ENCODE assay signal across 14 cellular contexts in the genomic region with DNA sequence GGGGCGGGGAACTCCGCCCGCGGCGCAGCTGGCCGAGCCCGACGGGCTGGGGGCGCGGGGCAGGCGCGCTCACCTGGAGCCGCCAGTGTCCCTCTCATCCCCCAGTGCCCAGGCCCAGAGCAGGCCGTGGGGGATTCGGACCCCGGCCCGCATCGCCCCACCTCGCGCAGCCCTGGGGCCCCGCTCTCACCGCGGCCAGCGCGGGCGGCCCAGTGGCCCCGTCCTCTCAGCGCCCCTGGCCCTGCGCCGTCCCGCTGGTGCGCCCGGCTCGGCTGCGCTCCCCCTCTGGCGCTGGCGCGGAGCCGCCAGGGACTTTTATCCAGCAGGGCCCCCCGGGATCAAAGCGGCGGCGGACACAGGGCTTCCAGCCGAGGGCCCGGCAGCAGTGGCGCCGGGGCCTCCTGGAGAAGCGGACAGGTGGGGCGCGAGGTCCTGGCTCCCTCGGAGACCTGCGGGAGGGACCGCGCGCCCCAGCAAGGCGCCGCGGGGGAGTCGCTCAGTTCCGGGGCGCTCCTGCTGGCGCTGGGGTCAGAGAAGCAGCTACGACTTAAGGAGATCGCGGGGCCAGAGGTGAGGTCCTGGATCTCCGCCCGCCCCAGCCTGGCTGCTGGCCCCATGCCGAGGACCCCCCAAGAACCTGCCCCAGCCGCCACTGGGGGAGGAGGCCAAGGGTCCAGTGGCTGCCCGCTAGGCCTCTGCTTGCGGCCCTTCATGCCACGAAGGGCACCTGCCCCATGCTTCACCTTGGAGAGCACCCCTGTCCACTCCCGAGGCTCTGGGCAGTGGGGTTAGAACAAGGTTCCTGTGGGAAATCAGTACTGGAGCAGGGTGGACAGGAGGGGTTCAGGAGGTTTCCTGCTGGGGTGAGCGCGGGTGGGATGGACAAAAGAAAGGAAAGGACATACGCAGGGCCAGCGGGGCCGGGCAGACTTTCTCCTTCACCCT. TPM values are rescaled to one million over a fixed set of nuclear protein-coding genes. Genes with fewer than 3 reads are reported as not detected.
DNase-seq lines count a peak whose midpoint lies in the region; ATAC-seq and TF ChIP-seq lines count a peak whose summit lies in the region.
"Had no signal": no experiment of that assay in that cellular context is flagged by ENCODE, and none has a peak within 500 bp of the region (broad histone marks: within the 10 kb centered on the region; RNA-seq: fewer than 3 reads in every experiment).

No MANE protein-coding gene starts in this region.

- no peak overlapping the region for H3K27ac ChIP-seq in stomach
- H3K27ac ChIP-seq: esophagus muscularis mucosa, ovary, upper lobe of right lung had no signal

- H3K9me3 ChIP-seq in stomach, result no peaks in the 10 kb centered on the region
- H3K9me3 ChIP-seq: esophagus muscularis mucosa, ovary, upper lobe of right lung had no signal

- CTCF ChIA-PET in T-cell (lab: Charles Lee), result no interaction called here

- no peak for TF ChIP-seq CTCF in stomach (IDR thresholded peaks at IDR 0.05)

- H3K4me1 Mint-ChIP-seq in activated T-cell treated with anti-CD3 and anti-CD28 coated beads, Interleukin-2, amount 50 U/mL, for 4 hours (ENCODE audit: low read depth), result peaks cover 3% of the 10 kb centered on the region
- peaks cover 0 to 16% (median 6%) of the 10 kb centered on the region in 3 donors for H3K4me1 Mint-ChIP-seq in T-cell

- intact Hi-C loops in stomach (cut with DNase I; ENCODE audit: low total_unique reads), result loop anchor here (5.0 kb wide), 1 partner anchor 55 kb away; no protein-coding TSS in a partner anchor

- peaks cover 23% of the 10 kb centered on the region for H3K27me3 Mint-ChIP-seq in activated T-cell treated with anti-CD3 and anti-CD28 coated beads, Interleukin-2, amount 50 U/mL, for 4 hours (ENCODE audit: low read depth)
- peaks cover 0 to 36% of the 10 kb centered on the region in 2 donors for H3K27me3 Mint-ChIP-seq in T-cell

- no peaks in the 10 kb centered on the region for H3K9me3 Mint-ChIP-seq in activated T-cell treated with anti-CD3 and anti-CD28 coated beads, Interleukin-2, amount 50 U/mL, for 4 hours
- no peaks in the 10 kb centered on the region for H3K9me3 Mint-ChIP-seq in T-cell

- DNase-seq in activated T-cell treated with anti-CD3 and anti-CD28 coated beads, Interleukin-2, amount 50 U/mL, for 1 hour, result peak; percentile 36
- no peak for DNase-seq in activated T-cell treated with anti-CD3 and anti-CD28 coated beads, Interleukin-2, amount 50 U/mL, for 4 hours
- DNase-seq in T-cell (no peak), iPS-NIHi11 (ENCODE audit: low spot score) (peak; percentile 13), stomach (no peak), NCI-H774 (lab: John Stamatoyannopoulos, UW) (no peak), T1000 (lab: John Stamatoyannopoulos, UW) (no peak)
- DNase-seq: mammary epithelial cell, NCI-H2081 treated with DMSO at 0.1 percent for 48 hours, upper lobe of right lung had no signal

- H3K4me3 Mint-ChIP-seq in activated T-cell treated with anti-CD3 and anti-CD28 coated beads, Interleukin-2, amount 50 U/mL, for 4 hours, result no peak overlapping the region
- peak overlapping the region; percentile 21 to 37 (median 30) for H3K4me3 Mint-ChIP-seq in T-cell

- peak overlapping the region in 3 of 4 donors; percentile 16 to 52 (median 19) for H3K4me3 ChIP-seq in stomach
- H3K4me3 ChIP-seq: ovary, upper lobe of right lung had no signal

- no peak overlapping the region for H3K27ac Mint-ChIP-seq in T-cell

- no peak for ATAC-seq in activated T-cell treated with anti-CD3 and anti-CD28 coated beads, Interleukin-2, amount 50 U/mL, for 4 hours
- ATAC-seq in T-cell (replicated peaks in 1 of 4) (no peak), HG02852 (IDR thresholded peaks at IDR 0.05; ENCODE audit: unreplicated experiment) (no peak)

- no peak for TF ChIP-seq EP300 in stomach (IDR thresholded peaks at IDR 0.05)

- POLR2A ChIA-PET in T-cell (lab: Charles Lee), result no interaction called here

- peaks cover 19 to 90% (median 53%) of the 10 kb centered on the region in 3 donors for H3K27me3 ChIP-seq in stomach

- 14 to 45% (median 17%) methylated on average over 20 to 78 of the region's 78 CpGs for WGBS in stomach, 5 donors

- peaks cover 25 to 32% (median 28%) of the 10 kb centered on the region in 4 donors for H3K4me1 ChIP-seq in stomach

- H3K36me3 ChIP-seq in stomach, result no peaks in the 10 kb centered on the region
- H3K36me3 ChIP-seq: esophagus muscularis mucosa, ovary, upper lobe of right lung had no signal

- no peaks in the 10 kb centered on the region for H3K36me3 Mint-ChIP-seq in activated T-cell treated with anti-CD3 and anti-CD28 coated beads, Interleukin-2, amount 50 U/mL, for 4 hours (ENCODE audit: insufficient read depth)
- no peaks in the 10 kb centered on the region for H3K36me3 Mint-ChIP-seq in T-cell

- no peak for TF ChIP-seq POLR2A in stomach (IDR thresholded peaks at IDR 0.05)

RNA-seq across cellular contexts. Expression of gene NOTUM, which starts 0.8 kb away (rescaled TPM):
- under 1 TPM; 0.40 to 0.56 (median 0.41) TPM for total RNA-seq in activated T-cell treated with anti-CD3 and anti-CD28 coated beads, Interleukin-2, amount 50 U/mL, for 4 hours
- total RNA-seq in T-cell (under 1 TPM in 3 of 5 donors, not detected in 2; 0.13 to 0.33 (median 0.29) TPM), stomach (1 to 10 TPM in 1 of 5 donors, under 1 TPM in 1, not detected in 3; 0.58 to 1.5 TPM)
- 1 to 10 TPM in 1 of 3 donors, under 1 TPM in 2; 0.37 to 3.8 (median 0.46) TPM for polyA plus RNA-seq in stomach
- total RNA-seq: mammary epithelial cell had no signal
- polyA plus RNA-seq: AG04450 had no signal

RNA-seq across cellular contexts. Expression of gene MYADML2, which starts 14.8 kb away (rescaled TPM):
- total RNA-seq in activated T-cell treated with anti-CD3 and anti-CD28 coated beads, Interleukin-2, amount 50 U/mL, for 4 hours, result not detected
- total RNA-seq in T-cell (not detected), stomach (not detected)
- polyA plus RNA-seq in stomach, result not detected
- total RNA-seq: esophagus muscularis mucosa, mammary epithelial cell, ovary, upper lobe of right lung had no signal
- polyA plus RNA-seq: AG04450, mammary epithelial cell, ovary had no signal

RNA-seq across cellular contexts. Expression of gene ASPSCR1, which starts 15.6 kb away (rescaled TPM):
- total RNA-seq in activated T-cell treated with anti-CD3 and anti-CD28 coated beads, Interleukin-2, amount 50 U/mL, for 4 hours, result 10 to 100 TPM; 41.4 to 41.9 (median 41.6) TPM
- total RNA-seq in T-cell, result 10 to 100 TPM; 34.6 to 49.7 (median 44.9) TPM
- total RNA-seq in stomach, result 100 to 1,000 TPM in 1 of 5 donors, 10 to 100 TPM in 4; 11.7 to 143 (median 34.8) TPM
- 10 to 100 TPM; 56.9 to 82.0 (median 60.8) TPM for polyA plus RNA-seq in stomach

RNA-seq across cellular contexts. Expression of gene PYCR1, which starts 24.7 kb away (rescaled TPM):
- total RNA-seq in activated T-cell treated with anti-CD3 and anti-CD28 coated beads, Interleukin-2, amount 50 U/mL, for 4 hours, result 100 to 1,000 TPM; 192 to 199 (median 194) TPM
- total RNA-seq in T-cell (10 to 100 TPM in 2 of 5 donors, 1 to 10 TPM in 2, under 1 TPM in 1; 0.93 to 15.4 (median 8.2) TPM), stomach (10 to 100 TPM in 3 of 5 donors, 1 to 10 TPM in 1, not detected in 1; 8.9 to 28.8 (median 15.7) TPM)
- 10 to 100 TPM; 20.0 to 73.8 (median 47.4) TPM for polyA plus RNA-seq in stomach

RNA-seq across cellular contexts. Expression of gene MAFG, which starts 34.3 kb away (rescaled TPM):
- 10 to 100 TPM; 42.9 to 50.9 (median 43.4) TPM for total RNA-seq in activated T-cell treated with anti-CD3 and anti-CD28 coated beads, Interleukin-2, amount 50 U/mL, for 4 hours
- total RNA-seq in T-cell (10 to 100 TPM; 10.6 to 24.8 (median 18.8) TPM), stomach (10 to 100 TPM in 4 of 5 donors, 1 to 10 TPM in 1; 2.3 to 30.4 (median 20.3) TPM)
- 1 to 10 TPM; 7.2 to 8.9 (median 8.1) TPM for polyA plus RNA-seq in stomach

Comparison
In these comparisons a context has a peak if more than half of its experiments do, and no peak if none do; other contexts are left out.
1. DNase-seq: peak in activated T-cell treated with anti-CD3 and anti-CD28 coated beads, Interleukin-2, amount 50 U/mL, for 1 hour (single experiment) and iPS-NIHi11 (single experiment); none in activated T-cell treated with anti-CD3 and anti-CD28 coated beads, Interleukin-2, amount 50 U/mL, for 4 hours (single experiment), T-cell (0 of 34), stomach (single experiment), NCI-H774 (single experiment) and T1000 (single experiment).